Comparison of ENCODE assay signal across 1 cellular context in the genomic region with DNA sequence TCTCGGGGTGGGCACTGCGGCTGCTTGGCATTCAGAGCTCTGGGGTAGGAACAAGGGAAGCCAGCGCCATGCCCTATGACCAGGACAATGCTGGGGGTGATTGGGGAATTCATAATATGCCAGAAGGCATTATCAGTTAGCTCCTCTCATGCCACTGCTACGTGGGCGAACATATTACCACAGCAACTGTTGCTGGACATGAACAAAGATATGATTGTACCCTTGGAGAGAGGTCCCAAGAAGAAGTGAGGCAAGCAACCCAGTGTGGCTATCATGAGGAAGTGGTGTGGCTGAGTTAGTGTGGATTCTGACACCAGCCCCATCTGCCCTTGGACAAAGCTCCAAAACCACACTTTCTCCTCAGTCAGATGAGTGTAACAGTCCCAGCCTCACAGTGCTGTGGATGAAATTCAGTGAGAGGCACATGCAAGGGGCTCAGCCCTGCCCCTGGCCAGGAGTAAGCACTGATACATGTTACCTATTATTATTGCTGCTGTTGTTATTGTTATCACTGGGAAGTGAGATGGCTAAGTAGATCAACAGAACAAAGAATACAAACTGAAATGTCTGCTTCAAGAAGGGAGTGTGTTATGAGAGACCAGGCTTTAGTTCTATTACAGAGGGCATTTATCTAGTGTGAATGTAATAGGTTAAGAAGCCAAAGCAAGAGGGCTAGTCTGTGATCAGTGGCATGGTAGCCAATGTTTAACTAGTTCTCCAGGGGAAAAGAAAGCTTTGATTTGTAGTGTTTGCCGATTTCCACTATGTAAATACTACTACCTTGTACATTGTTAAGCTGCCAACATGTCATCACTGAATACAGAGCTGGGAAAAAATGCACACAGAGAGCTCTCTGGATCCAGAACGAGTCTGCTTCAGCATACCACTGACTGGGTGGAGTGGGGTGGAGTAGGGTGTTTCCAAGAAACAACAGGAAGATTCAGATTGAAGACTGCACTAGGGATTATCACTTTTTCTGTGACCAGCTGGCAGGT.
TF ChIP-seq lines count a peak whose summit lies in the region.

No MANE protein-coding gene starts in this region.

TF ChIP-seq in liver, 16 proteins besides CTCF, POLR2A, EP300 and RAD21 (continued from another document):
- TF ChIP-seq, protein P1, sequence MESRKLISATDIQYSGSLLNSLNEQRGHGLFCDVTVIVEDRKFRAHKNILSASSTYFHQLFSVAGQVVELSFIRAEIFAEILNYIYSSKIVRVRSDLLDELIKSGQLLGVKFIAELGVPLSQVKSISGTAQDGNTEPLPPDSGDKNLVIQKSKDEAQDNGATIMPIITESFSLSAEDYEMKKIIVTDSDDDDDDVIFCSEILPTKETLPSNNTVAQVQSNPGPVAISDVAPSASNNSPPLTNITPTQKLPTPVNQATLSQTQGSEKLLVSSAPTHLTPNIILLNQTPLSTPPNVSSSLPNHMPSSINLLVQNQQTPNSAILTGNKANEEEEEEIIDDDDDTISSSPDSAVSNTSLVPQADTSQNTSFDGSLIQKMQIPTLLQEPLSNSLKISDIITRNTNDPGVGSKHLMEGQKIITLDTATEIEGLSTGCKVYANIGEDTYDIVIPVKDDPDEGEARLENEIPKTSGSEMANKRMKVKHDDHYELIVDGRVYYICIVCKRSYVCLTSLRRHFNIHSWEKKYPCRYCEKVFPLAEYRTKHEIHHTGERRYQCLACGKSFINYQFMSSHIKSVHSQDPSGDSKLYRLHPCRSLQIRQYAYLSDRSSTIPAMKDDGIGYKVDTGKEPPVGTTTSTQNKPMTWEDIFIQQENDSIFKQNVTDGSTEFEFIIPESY (IDR thresholded peaks at IDR 0.05), result peak; percentile 77
- TF ChIP-seq TAF1 (conservative IDR thresholded peaks at IDR 0.05), result no peak
